Comparison of ENCODE assay signal across 31 cellular contexts in the genomic region with DNA sequence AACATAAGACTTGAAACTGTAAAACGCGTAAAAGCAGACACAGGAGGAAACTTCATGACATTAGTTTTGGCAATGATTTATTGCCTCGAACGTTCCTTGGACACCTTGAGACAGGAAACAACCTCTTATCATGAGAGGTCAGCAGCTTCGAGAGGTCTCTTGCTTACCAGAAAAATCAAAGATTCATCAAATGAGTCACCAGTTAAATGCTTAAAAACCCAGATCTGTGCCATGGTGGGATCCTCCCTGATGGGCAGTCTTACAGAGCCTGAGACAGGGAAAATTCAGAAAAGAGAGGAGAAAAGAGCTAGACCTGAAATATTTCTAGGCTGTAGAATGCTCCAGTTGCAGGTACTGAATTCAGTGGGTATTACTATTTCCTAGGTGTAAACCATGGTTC.
"Had no signal": no experiment of that assay in that cellular context is flagged by ENCODE, and none has a peak within 500 bp of the region (broad histone marks: within the 10 kb centered on the region; RNA-seq: fewer than 3 reads in every experiment).

No MANE protein-coding gene starts in this region.

- H3K27me3 ChIP-seq: neutrophil, ovary, right lobe of liver, sigmoid colon, suprapubic skin, testis, tibial artery, transverse colon, upper lobe of right lung, uterus had no signal

- H3K4me3 Mint-ChIP-seq: naive thymus-derived CD8-positive, alpha-beta T cell; natural killer cell treated with Interleukin-12 subunit alpha and Interleukin-12 subunit beta and Interleukin-15 and Interleukin-18, amount 100 ng/mL, for 72 hours; nephron progenitor cell; neural crest cell; stimulated activated effector memory CD8-positive, alpha-beta T cell treated with anti-CD3 and anti-CD28 coated beads, Interleukin-12 subunit alpha, Interleukin-12 subunit beta, amount 100 ng/mL, for 72 hours; stimulated activated naive B cell treated with anti-CD40 and anti-IgM and Interleukin-4, amounts not matched to agents 10 μg/mL and 1 μg/mL and 100 μg/mL, for 72 hours; stimulated activated naive CD8-positive, alpha-beta T cell treated with anti-CD3 and anti-CD28 coated beads, Interleukin-15, Interleukin-2, amounts not matched to agents 100 ng/mL and 50 ng/mL, for 24 hours; type B pancreatic cell had no signal

- H3K9me3 Mint-ChIP-seq: neural crest cell, type B pancreatic cell had no signal

- ATAC-seq: naive thymus-derived CD8-positive, alpha-beta T cell; natural killer cell treated with Interleukin-12 subunit alpha and Interleukin-12 subunit beta and Interleukin-15 and Interleukin-18, amount 100 ng/mL, for 72 hours; psoas muscle; right cardiac atrium; right lobe of liver; stimulated activated effector memory CD8-positive, alpha-beta T cell treated with anti-CD3 and anti-CD28 coated beads, Interleukin-12 subunit alpha, Interleukin-12 subunit beta, amount 100 ng/mL, for 72 hours; stimulated activated naive B cell treated with anti-CD40 and anti-IgM and Interleukin-4, amounts not matched to agents 10 μg/mL and 1 μg/mL and 100 μg/mL, for 72 hours; upper lobe of right lung had no signal

- H3K36me3 Mint-ChIP-seq: naive thymus-derived CD8-positive, alpha-beta T cell; natural killer cell treated with Interleukin-12 subunit alpha and Interleukin-12 subunit beta and Interleukin-15 and Interleukin-18, amount 100 ng/mL, for 72 hours; stimulated activated effector memory CD8-positive, alpha-beta T cell treated with anti-CD3 and anti-CD28 coated beads, Interleukin-12 subunit alpha, Interleukin-12 subunit beta, amount 100 ng/mL, for 72 hours; stimulated activated naive B cell treated with anti-CD40 and anti-IgM and Interleukin-4, amounts not matched to agents 10 μg/mL and 1 μg/mL and 100 μg/mL, for 72 hours; type B pancreatic cell had no signal

- H3K27me3 Mint-ChIP-seq: natural killer cell treated with Interleukin-12 subunit alpha and Interleukin-12 subunit beta and Interleukin-15 and Interleukin-18, amount 100 ng/mL, for 72 hours; stimulated activated naive B cell treated with anti-CD40 and anti-IgM and Interleukin-4, amounts not matched to agents 10 μg/mL and 1 μg/mL and 100 μg/mL, for 72 hours; stimulated activated naive CD8-positive, alpha-beta T cell treated with anti-CD3 and anti-CD28 coated beads, Interleukin-15, Interleukin-2, amounts not matched to agents 100 ng/mL and 50 ng/mL, for 24 hours; type B pancreatic cell had no signal

- H3K4me1 Mint-ChIP-seq: naive thymus-derived CD8-positive, alpha-beta T cell; neural crest cell; stimulated activated effector memory CD8-positive, alpha-beta T cell treated with anti-CD3 and anti-CD28 coated beads, Interleukin-12 subunit alpha, Interleukin-12 subunit beta, amount 100 ng/mL, for 72 hours; stimulated activated naive B cell treated with anti-CD40 and anti-IgM and Interleukin-4, amounts not matched to agents 10 μg/mL and 1 μg/mL and 100 μg/mL, for 72 hours had no signal

- H3K36me3 ChIP-seq: neutrophil, ovary, right lobe of liver, sigmoid colon, suprapubic skin, tibial artery, transverse colon, upper lobe of right lung, uterus had no signal

- H3K27ac ChIP-seq: neutrophil, ovary, parathyroid adenoma, psoas muscle, right lobe of liver, sigmoid colon, suprapubic skin, testis, tibial artery, transverse colon, upper lobe of right lung, uterus had no signal

- H3K27ac Mint-ChIP-seq: naive thymus-derived CD8-positive, alpha-beta T cell; natural killer cell treated with Interleukin-12 subunit alpha and Interleukin-12 subunit beta and Interleukin-15 and Interleukin-18, amount 100 ng/mL, for 72 hours; nephron progenitor cell; progenitor cell of endocrine pancreas; stimulated activated effector memory CD8-positive, alpha-beta T cell treated with anti-CD3 and anti-CD28 coated beads, Interleukin-12 subunit alpha, Interleukin-12 subunit beta, amount 100 ng/mL, for 72 hours; stimulated activated naive B cell treated with anti-CD40 and anti-IgM and Interleukin-4, amounts not matched to agents 10 μg/mL and 1 μg/mL and 100 μg/mL, for 72 hours; stimulated activated naive CD8-positive, alpha-beta T cell treated with anti-CD3 and anti-CD28 coated beads, Interleukin-15, Interleukin-2, amounts not matched to agents 100 ng/mL and 50 ng/mL, for 24 hours; type B pancreatic cell had no signal

- DNase-seq: naive thymus-derived CD8-positive, alpha-beta T cell; nephron progenitor cell; nucleus accumbens; ovary; posterior cingulate gyrus; psoas muscle; right cardiac atrium; right lobe of liver; sigmoid colon; small intestine; stimulated activated CD4-positive, alpha-beta T cell treated with anti-CD3 and anti-CD28 coated beads, Interleukin-15, amount 100 ng/mL, for 24 hours; stimulated activated CD4-positive, alpha-beta T cell treated with anti-CD3 and anti-CD28 coated beads, Interleukin-2, amount 100 ng/mL, for 24 hours; stimulated activated CD4-positive, alpha-beta T cell treated with anti-CD3 and anti-CD28 coated beads, Interleukin-2, amount 100 ng/mL, for 48 hours; stimulated activated CD4-positive, alpha-beta T cell treated with anti-CD3 and anti-CD28 coated beads, Interleukin-4, amount 100 ng/mL, for 24 hours; stimulated activated naive B cell treated with anti-CD40 and anti-IgM and Interleukin-4, amounts not matched to agents 10 μg/mL and 1 μg/mL and 100 μg/mL, for 72 hours; stimulated activated naive CD4-positive, alpha-beta T cell treated with Interleukin-2 at 50 U/mL for 16 hours; substantia nigra; testis; tibial artery; transverse colon; upper lobe of right lung; uterus had no signal

- H3K9me3 ChIP-seq: neutrophil, ovary, psoas muscle, right lobe of liver, suprapubic skin, testis, transverse colon, upper lobe of right lung, uterus had no signal

- H3K4me1 ChIP-seq: parathyroid adenoma, psoas muscle, right lobe of liver, sigmoid colon, suprapubic skin, tibial artery, transverse colon, upper lobe of right lung, uterus had no signal

- H3K4me3 ChIP-seq: ovary, psoas muscle, right lobe of liver, sigmoid colon, suprapubic skin, testis, tibial artery, transverse colon, upper lobe of right lung, uterus had no signal
